ENCODE assay signal across 33 cellular contexts in the genomic region with DNA sequence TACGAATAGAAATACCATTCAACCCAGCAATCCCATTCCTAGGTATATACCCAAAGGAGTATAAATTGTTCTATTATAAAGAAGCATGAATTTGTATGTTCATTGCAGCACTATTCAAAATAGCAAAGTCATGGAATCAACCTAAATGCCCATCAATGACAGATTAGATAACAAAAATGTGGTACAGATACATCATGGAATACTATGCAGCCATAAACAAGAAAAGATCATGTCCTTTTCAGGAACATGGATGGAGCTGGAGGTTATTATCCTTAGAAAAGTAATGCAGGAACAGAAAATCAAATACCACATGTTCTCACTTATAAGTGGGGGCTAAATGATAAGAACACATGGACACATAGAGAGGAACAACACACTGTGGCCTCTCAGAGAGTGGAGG.
DNase-seq lines count a peak whose midpoint lies in the region; ATAC-seq, FAIRE-seq and TF ChIP-seq lines count a peak whose summit lies in the region.
"Had no signal": no experiment of that assay in that cellular context is flagged by ENCODE, and none has a peak within 500 bp of the region (broad histone marks: within the 10 kb centered on the region; RNA-seq: fewer than 3 reads in every experiment).

No MANE protein-coding gene starts in this region.

- ATAC-seq in SK-N-SH treated with all-trans-retinoic acid at 6 μM for 48 hours: no peak
- ATAC-seq in HG03095 (IDR thresholded peaks at IDR 0.05; ENCODE audit: unreplicated experiment): no peak
- ATAC-seq: A549; CD8-positive, alpha-beta T cell had no signal

- H3K4me1 ChIP-seq in SK-N-SH (ENCODE audit: control insufficient read depth in 1 of 2, insufficient read depth in 2 of 2, low read depth in 1 of 2, low read length in 1 of 2): no peaks in the 10 kb centered on the region
- no peaks in the 10 kb centered on the region for H3K4me1 ChIP-seq in HEK293 (ENCODE audit: control insufficient read depth, insufficient read depth, low read length)
- H3K4me1 ChIP-seq in keratinocyte (ENCODE audit: control insufficient read depth, extremely low read depth, insufficient read depth, low read length): no peaks in the 10 kb centered on the region
- H3K4me1 ChIP-seq: A549; BE2C; BLaER1; BLaER1 treated with 17β-estradiol and CSF1 and Interleukin-3, amounts not matched to agents 10 nM and 100 nM had no signal

- no peak overlapping the region for H2AFZ ChIP-seq in SK-N-SH (ENCODE audit: low read depth)
- no peak overlapping the region for H2AFZ ChIP-seq in keratinocyte (ENCODE audit: control insufficient read depth, low read length)

- no peak for DNase-seq in SK-N-SH
- DNase-seq in keratinocyte (ENCODE audit: low read depth, low spot score): no peak
- DNase-seq in GM19239 (ENCODE audit: insufficient read length, low spot score): no peak
- DNase-seq: 8988T; ACHN; AML-193; BE2C; C1 segment of cervical spinal cord; Caco-2; Calu3; CD4-positive, alpha-beta memory T cell; CD4-positive, alpha-beta T cell; CD4-positive, CD25-positive, alpha-beta regulatory T cell; CD8-positive, alpha-beta memory T cell; CD8-positive, alpha-beta T cell; COR-L47; DMS 273 treated with DMSO at 0.1 percent for 48 hours; DMS153; DMS53; DMS79; DMS79 treated with DMSO at 0.1 percent for 48 hours; DND-41; EL had no signal

- no peaks in the 10 kb centered on the region for H3K9me2 ChIP-seq in SK-N-SH

- peaks cover 0 to 8% of the 10 kb centered on the region in 2 experiments for H3K36me3 ChIP-seq in SK-N-SH (replicated peaks in 1 of 2; ENCODE audit: control insufficient read depth in 1 of 2, insufficient read depth in 2 of 2, low read length in 1 of 2)
- H3K36me3 ChIP-seq in HEK293 (ENCODE audit: control insufficient read depth in 2 of 2, insufficient read depth in 1 of 2, low read length in 2 of 2): no peaks in the 10 kb centered on the region
- no peaks in the 10 kb centered on the region for H3K36me3 ChIP-seq in keratinocyte (ENCODE audit: control insufficient read depth in 2 of 2, extremely low read depth in 1 of 2, insufficient read depth in 2 of 2, low read length in 2 of 2)
- H3K36me3 ChIP-seq: BE2C; BLaER1; BLaER1 treated with 17β-estradiol and CSF1 and Interleukin-3, amounts not matched to agents 10 nM and 100 nM had no signal

- no peak overlapping the region for H3K4me3 ChIP-seq in SK-N-SH (ENCODE audit: low read depth in 2 of 2, low read length in 1 of 2)
- no peak overlapping the region for H3K4me3 ChIP-seq in HEK293 (ENCODE audit: low read depth, low read length)
- H3K4me3 ChIP-seq in keratinocyte (ENCODE audit: control insufficient read depth in 2 of 3, extremely low read depth in 1 of 3, insufficient read depth in 2 of 3, low read depth in 1 of 3, low read length in 3 of 3): no peak overlapping the region
- H3K4me3 ChIP-seq: A549; BLaER1; BLaER1 treated with 17β-estradiol and CSF1 and Interleukin-3, amounts not matched to agents 10 nM and 100 nM had no signal

- H3K9me1 ChIP-seq in keratinocyte (ENCODE audit: control insufficient read depth, extremely low read depth, insufficient read depth, low read length): no peaks in the 10 kb centered on the region

- H3K27me3 ChIP-seq in SK-N-SH (ENCODE audit: insufficient read depth) (no peaks in the 10 kb centered on the region), keratinocyte (ENCODE audit: control insufficient read depth, extremely low read depth, insufficient read depth, low read length) (no peaks in the 10 kb centered on the region)
- H3K27me3 ChIP-seq: BE2C; BLaER1; BLaER1 treated with 17β-estradiol and CSF1 and Interleukin-3, amounts not matched to agents 10 nM and 100 nM had no signal

- H3K9ac ChIP-seq in SK-N-SH: no peak overlapping the region
- no peak overlapping the region for H3K9ac ChIP-seq in keratinocyte (ENCODE audit: control insufficient read depth, extremely low read depth, insufficient read depth, low read length)
- H3K9ac ChIP-seq: BLaER1; BLaER1 treated with 17β-estradiol and CSF1 and Interleukin-3, amounts not matched to agents 10 nM and 100 nM had no signal

- H3K27ac ChIP-seq in SK-N-SH (ENCODE audit: low read depth in 2 of 2, low read length in 1 of 2) (no peak overlapping the region), HEK293 (ENCODE audit: extremely low read depth, low read depth, low read length) (no peak overlapping the region), keratinocyte (ENCODE audit: control insufficient read depth, insufficient read depth, low read length) (no peak overlapping the region)
- H3K27ac ChIP-seq: 22Rv1; A549; BLaER1; BLaER1 treated with 17β-estradiol and CSF1 and Interleukin-3, amounts not matched to agents 10 nM and 100 nM; C4-2B had no signal

- no peak for TF ChIP-seq RAD21 in SK-N-SH (IDR thresholded peaks at IDR 0.05; ENCODE audit: low read length)

- H3K79me2 ChIP-seq in SK-N-SH (ENCODE audit: insufficient read depth): no peaks in the 10 kb centered on the region
- H3K79me2 ChIP-seq in keratinocyte (ENCODE audit: control insufficient read depth, insufficient read depth, low read length): no peaks in the 10 kb centered on the region

- no peaks in the 10 kb centered on the region for H4K20me1 ChIP-seq in SK-N-SH (ENCODE audit: insufficient read depth)
- H4K20me1 ChIP-seq in keratinocyte (ENCODE audit: control insufficient read depth, extremely low read depth, insufficient read depth, low read length): no peaks in the 10 kb centered on the region
- H4K20me1 ChIP-seq: BLaER1; BLaER1 treated with 17β-estradiol and CSF1 and Interleukin-3, amounts not matched to agents 10 nM and 100 nM had no signal

- CTCF ChIA-PET in SK-N-SH (lab: Yijun Ruan, JAX) (no interaction called here), HEK293 (lab: Yijun Ruan, JAX) (no interaction called here)

- H3K9me3 ChIP-seq in SK-N-SH (no peaks in the 10 kb centered on the region), HEK293 (ENCODE audit: control insufficient read depth, insufficient read depth, low read depth, low read length) (no peaks in the 10 kb centered on the region), keratinocyte (ENCODE audit: control insufficient read depth, low read depth, low read length) (no peaks in the 10 kb centered on the region)
- H3K9me3 ChIP-seq: A549, BE2C, BLaER1, Caco-2 had no signal

- FAIRE-seq in keratinocyte (lab: Jason Lieb, UNC): peak; percentile 23
- FAIRE-seq in GM19239 (lab: Jason Lieb, UNC): no peak
- FAIRE-seq: A204.1, A549, D721Med had no signal

- POLR2A ChIA-PET in SK-N-SH (lab: Yijun Ruan, JAX): no interaction called here
- POLR2A ChIA-PET in HEK293 (lab: Yijun Ruan, JAX): no interaction called here

- WGBS in SK-N-SH (ENCODE audit: low lambda C conversion rate): 74% methylated on average over 1 of the region's 1 CpG

- TF ChIP-seq EP300 in SK-N-SH (IDR thresholded peaks at IDR 0.05; ENCODE audit: borderline replicate concordance in 1 of 2, low read depth in 1 of 2, low read length in 1 of 2): no peak

- TF ChIP-seq CTCF in SK-N-SH (IDR thresholded peaks at IDR 0.05) (no peak), HEK293 (tag by site-specific recombination; IDR thresholded peaks at IDR 0.05) (no peak), keratinocyte (optimal IDR thresholded peaks at IDR 0.05 in 1 of 3, IDR thresholded peaks at IDR 0.05 in 1 of 3, conservative IDR thresholded peaks at IDR 0.05 in 1 of 3; ENCODE audit: extremely low read depth in 1 of 3, insufficient read depth in 2 of 3, low read length in 3 of 3) (no peak)

- dilution Hi-C loops in keratinocyte (cut with MboI; ENCODE audit: extremely low pct_ligation_motif_present, low sequenced_read_pairs): no loop called here

- H3F3A ChIP-seq in SK-N-SH (replicated peaks; ENCODE audit: insufficient read depth): no peaks in the 10 kb centered on the region

- H3K4me2 ChIP-seq in SK-N-SH (no peak overlapping the region), keratinocyte (ENCODE audit: control insufficient read depth, extremely low read depth, insufficient read depth, low read depth, low read length) (no peak overlapping the region)
- H3K4me2 ChIP-seq: A549; BLaER1; BLaER1 treated with 17β-estradiol and CSF1 and Interleukin-3, amounts not matched to agents 10 nM and 100 nM had no signal

TF ChIP-seq in SK-N-SH, 30 proteins besides CTCF, POLR2A, EP300 and RAD21 (continues in another document):
- TF ChIP-seq USF1 (IDR thresholded peaks at IDR 0.05; ENCODE audit: borderline replicate concordance, low read depth) (no peak), NRF1 (IDR thresholded peaks at IDR 0.05; ENCODE audit: low read depth, low read length) (no peak), MXI1 (IDR thresholded peaks at IDR 0.05; ENCODE audit: low read depth, low read length) (no peak), RFX5 (IDR thresholded peaks at IDR 0.05; ENCODE audit: low read length) (no peak)

TF ChIP-seq in HEK293, 187 proteins besides CTCF, POLR2A, EP300 and RAD21:
- TF ChIP-seq ZNF426 (tag by site-specific recombination; IDR thresholded peaks at IDR 0.05): no peak
- TF ChIP-seq ZNF146 (tag by site-specific recombination; IDR thresholded peaks at IDR 0.05): peak; percentile 17; the same call in 1 of the 2 replicates
